Comparison of ENCODE assay signal across 7 cellular contexts in the genomic region with DNA sequence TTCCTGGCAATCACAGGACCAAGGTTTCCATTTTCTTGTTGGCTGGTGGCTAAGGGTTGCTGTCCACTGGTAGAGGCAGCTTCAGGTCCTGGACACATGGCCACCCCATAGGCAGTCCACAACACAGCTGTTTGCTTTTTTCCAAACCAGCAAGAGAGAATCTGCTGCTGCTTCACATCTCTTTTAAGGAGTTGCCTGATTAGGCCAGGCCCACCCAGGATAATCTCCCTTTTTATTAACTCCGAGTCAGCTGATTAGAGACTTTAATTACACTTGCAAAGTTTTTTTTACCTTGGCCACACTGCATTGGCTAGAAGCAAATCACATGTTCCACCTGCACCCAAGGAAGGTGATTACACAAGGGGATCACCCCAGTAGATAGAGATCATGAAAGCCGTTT.
"Had no signal": no experiment of that assay in that cellular context is flagged by ENCODE, and none has a peak within 500 bp of the region (broad histone marks: within the 10 kb centered on the region; RNA-seq: fewer than 3 reads in every experiment).

No MANE protein-coding gene starts in this region.

- H3K27ac ChIP-seq: HL-60, KMS-11 had no signal

- FAIRE-seq: HepG2, HTR-8/SVneo had no signal

- DNase-seq: IMR-90, Karpas-422, KG1 had no signal

- ATAC-seq: HepG2 had no signal

- H3K9ac ChIP-seq: KMS-11 had no signal

- H3K4me2 ChIP-seq: KMS-11 had no signal
